Comparison of ENCODE assay signal across 17 cellular contexts in the genomic region with DNA sequence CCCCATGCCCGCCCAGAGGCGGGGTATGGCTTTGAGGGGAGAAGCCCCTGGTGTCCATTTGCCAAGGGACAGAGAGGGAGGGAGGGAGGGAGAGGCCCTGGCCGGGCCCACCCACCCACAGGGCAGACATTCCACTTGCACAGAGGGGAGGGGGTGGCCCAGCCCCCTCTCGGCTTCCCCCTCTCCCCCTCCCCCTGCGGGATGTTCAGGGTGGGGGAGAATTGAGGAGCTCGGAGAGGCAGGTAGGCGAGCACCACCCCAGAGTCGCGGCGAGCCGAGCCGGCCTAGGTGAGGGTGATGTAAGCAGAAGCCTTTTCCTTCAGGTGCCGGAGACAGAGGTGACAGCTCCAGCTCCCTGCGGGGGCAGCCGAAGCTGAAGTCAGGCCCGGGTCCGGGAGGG. TPM values are rescaled to one million over a fixed set of nuclear protein-coding genes. Genes with fewer than 3 reads are reported as not detected.
DNase-seq lines count a peak whose midpoint lies in the region; TF ChIP-seq lines count a peak whose summit lies in the region.
"Had no signal": no experiment of that assay in that cellular context is flagged by ENCODE, and none has a peak within 500 bp of the region (broad histone marks: within the 10 kb centered on the region; RNA-seq: fewer than 3 reads in every experiment).

No MANE protein-coding gene starts in this region.

- H4K8ac ChIP-seq in neuronal stem cell (ENCODE audit: low read depth, low read length): no peak overlapping the region

- no peaks in the 10 kb centered on the region for H3K36me3 ChIP-seq in HUES6 (ENCODE audit: control insufficient read depth, insufficient read depth, low read length)
- peaks cover 6 to 32% of the 10 kb centered on the region in 2 donors for H3K36me3 ChIP-seq in neuronal stem cell (replicated peaks in 1 of 2; ENCODE audit: control insufficient read depth in 2 of 2, insufficient read depth in 2 of 2, low read length in 2 of 2)
- H3K36me3 ChIP-seq in spleen: peaks cover 0 to 18% (median 4%) of the 10 kb centered on the region in 6 donors

- H3K79me1 ChIP-seq in neuronal stem cell (ENCODE audit: low read depth, low read length): peaks cover 6% of the 10 kb centered on the region

- peak overlapping the region; percentile 81 for H2AK5ac ChIP-seq in neuronal stem cell (ENCODE audit: low read depth, low read length)

- H3K4me1 Mint-ChIP-seq in brain: peaks cover 81% of the 10 kb centered on the region

- H3K27me3 ChIP-seq in HUES6 (ENCODE audit: control insufficient read depth, insufficient read depth, low read length) (peaks cover 20% of the 10 kb centered on the region), neuronal stem cell (ENCODE audit: control insufficient read depth in 3 of 3, insufficient read depth in 3 of 3, low read depth in 1 of 3, low read length in 3 of 3) (no peaks in the 10 kb centered on the region), spleen (replicated peaks in 1 of 7) (peaks cover 8 to 95% (median 51%) of the 10 kb centered on the region in 7 donors)
- H3K27me3 ChIP-seq: SJSA1 had no signal

- peaks cover 24% of the 10 kb centered on the region for H3K4me1 ChIP-seq in HUES6 (ENCODE audit: control insufficient read depth, insufficient read depth, low read length)
- H3K4me1 ChIP-seq in neuronal stem cell (ENCODE audit: control insufficient read depth in 2 of 2, insufficient read depth in 1 of 2, low read depth in 1 of 2, low read length in 2 of 2): peaks cover 26 to 37% of the 10 kb centered on the region in 2 donors
- peaks cover 8 to 48% (median 25%) of the 10 kb centered on the region in 6 donors for H3K4me1 ChIP-seq in spleen

- H3K4ac ChIP-seq in neuronal stem cell (ENCODE audit: low read length): no peak overlapping the region

- peak overlapping the region; percentile 72 for H2BK120ac ChIP-seq in neuronal stem cell (ENCODE audit: low read depth, low read length)

- no peaks in the 10 kb centered on the region for H3K9me3 Mint-ChIP-seq in brain

- no peak overlapping the region for H2BK5ac ChIP-seq in neuronal stem cell (ENCODE audit: low read length)

- no peak overlapping the region for H3K4me2 ChIP-seq in neuronal stem cell (ENCODE audit: insufficient read depth, low read length, poor library complexity, severe bottlenecking)

- H3K36me3 Mint-ChIP-seq in brain: peaks cover 24% of the 10 kb centered on the region

- intact Hi-C loops in spleen (cut with DNase I; ENCODE audit: low total_unique reads): no loop called here

- no peak for TF ChIP-seq CTCF in brain (conservative IDR thresholded peaks at IDR 0.05)
- TF ChIP-seq CTCF in spleen (IDR thresholded peaks at IDR 0.05 in 8 of 11, conservative IDR thresholded peaks at IDR 0.05 in 3 of 11): no peak

- H3K9ac ChIP-seq in HUES6 (ENCODE audit: low read length): no peak overlapping the region
- peak overlapping the region; percentile 3 for H3K9ac ChIP-seq in neuronal stem cell (ENCODE audit: low read depth, low read length, poor library complexity)
- H3K9ac ChIP-seq: BLaER1 had no signal

- no peak overlapping the region for H2BK12ac ChIP-seq in neuronal stem cell (ENCODE audit: low read length)

- H3K18ac ChIP-seq in neuronal stem cell (ENCODE audit: low read length): peak overlapping the region; percentile 70

- no peaks in the 10 kb centered on the region for H3K9me3 ChIP-seq in HUES6 (ENCODE audit: control insufficient read depth, insufficient read depth, low read depth, low read length)
- no peaks in the 10 kb centered on the region for H3K9me3 ChIP-seq in iPS-18c (ENCODE audit: control insufficient read depth, insufficient read depth, low read length)
- no peaks in the 10 kb centered on the region for H3K9me3 ChIP-seq in neuronal stem cell (replicated peaks in 1 of 2; ENCODE audit: control insufficient read depth in 2 of 2, insufficient read depth in 1 of 2, low read depth in 1 of 2, low read length in 2 of 2)
- no peaks in the 10 kb centered on the region for H3K9me3 ChIP-seq in spleen
- H3K9me3 ChIP-seq: BLaER1, SJSA1 had no signal

- H3K4me3 Mint-ChIP-seq in brain: peak overlapping the region in 3 of 5 experiments; percentile 45 to 73 (median 57)
- H3K4me3 Mint-ChIP-seq: CD8-positive, alpha-beta memory T cell had no signal

- no peak overlapping the region for H3K27ac ChIP-seq in HUES6 (ENCODE audit: low read depth, low read length)
- H3K27ac ChIP-seq in neuronal stem cell (replicated peaks; ENCODE audit: low read length): no peak overlapping the region
- H3K27ac ChIP-seq in spleen: no peak overlapping the region
- H3K27ac ChIP-seq: BLaER1, SJSA1 had no signal

- DNase-seq in neuronal stem cell (ENCODE audit: low spot score) (peak; percentile 29), GOT3 (lab: John Stamatoyannopoulos, UW) (no peak), AG08396 (ENCODE audit: low spot score) (no peak), spleen (no peak)
- DNase-seq: CD8-positive, alpha-beta memory T cell; NCI-H1436 treated with DMSO at 0.1 percent for 48 hours; NCI-H2081 treated with DMSO at 0.1 percent for 48 hours; NK-92 treated with Interleukin-12 subunit alpha and Interleukin-12 subunit beta, amount 100 ng/mL, for 24 hours; OCI-M1 had no signal

- no peak for TF ChIP-seq POLR2A in spleen (IDR thresholded peaks at IDR 0.05)

- H2BK15ac ChIP-seq in neuronal stem cell (ENCODE audit: low read length): peak overlapping the region; percentile 78

- no peak overlapping the region for H4K91ac ChIP-seq in neuronal stem cell (ENCODE audit: low read depth, low read length, poor library complexity)

- H3K27me3 Mint-ChIP-seq in brain: peaks cover 9% of the 10 kb centered on the region

- no peak overlapping the region for H2AFZ ChIP-seq in neuronal stem cell (ENCODE audit: low read length)

- peak overlapping the region; percentile 68 for H3K4me3 ChIP-seq in HUES6 (ENCODE audit: low read depth, low read length)
- H3K4me3 ChIP-seq in iPS-18c (ENCODE audit: insufficient read depth, low read depth, low read length): peak overlapping the region; percentile 24; the same call in 1 of the 2 replicates
- no peak overlapping the region for H3K4me3 ChIP-seq in neuronal stem cell (ENCODE audit: low read length in 2 of 2)
- H3K4me3 ChIP-seq in spleen: no peak overlapping the region
- H3K4me3 ChIP-seq: K562, SJSA1 had no signal

- peak overlapping the region in 3 of 5 experiments; percentile 41 to 95 (median 90) for H3K27ac Mint-ChIP-seq in brain
- H3K27ac Mint-ChIP-seq: CD8-positive, alpha-beta memory T cell had no signal

- H3K14ac ChIP-seq in neuronal stem cell (ENCODE audit: low read length): no peak overlapping the region

- no CpG with 5 or more reads among the region's 17 CpGs for WGBS in neuronal stem cell (ENCODE audit: extremely low coverage in 2 of 2, insufficient read length in 2 of 2, insufficient replicate concordance in 1 of 2), 2 donors
- WGBS in spleen, 5 donors: 15 to 53% (median 36%) methylated on average over 3 to 17 of the region's 17 CpGs

- H3K23ac ChIP-seq in neuronal stem cell (ENCODE audit: low read depth, low read length, poor library complexity): no peak overlapping the region

RNA-seq across cellular contexts. Expression of gene DPF1, which starts 12.2 kb away (rescaled TPM):
- polyA plus RNA-seq in brain (ENCODE audit: insufficient read depth, low read depth, low replicate concordance) (18.3 TPM), spleen (under 1 TPM; 0.04 to 0.06 (median 0.06) TPM)
- polyA plus RNA-seq in neuronal stem cell (2013, experiment 1 of 2): 8.0 TPM
- polyA plus RNA-seq in neuronal stem cell (2013, experiment 2 of 2): 7.2 TPM
- not detected for total RNA-seq in spleen
- polyA plus RNA-seq: CD8-positive, alpha-beta memory T cell had no signal

RNA-seq across cellular contexts. Expression of gene PPP1R14A, which starts 44.4 kb away (rescaled TPM):
- 145 TPM for polyA plus RNA-seq in brain (ENCODE audit: insufficient read depth, low read depth, low replicate concordance)
- 8.9 TPM for polyA plus RNA-seq in neuronal stem cell (2013, experiment 1 of 2)
- 8.3 TPM for polyA plus RNA-seq in neuronal stem cell (2013, experiment 2 of 2)
- total RNA-seq in spleen: 100 to 1,000 TPM in 2 of 7 donors, 10 to 100 TPM in 5; 26.1 to 102 (median 54.5) TPM
- polyA plus RNA-seq in spleen: 100 to 1,000 TPM in 1 of 3 donors, 10 to 100 TPM in 2; 66.7 to 145 (median 97.2) TPM
- total RNA-seq: Daoy, HT1080, SJSA1 had no signal
- polyA plus RNA-seq: CD8-positive, alpha-beta memory T cell had no signal

RNA-seq across cellular contexts. Expression of gene SPINT2, which starts 52.6 kb away (rescaled TPM):
- 385 TPM for polyA plus RNA-seq in brain (ENCODE audit: insufficient read depth, low read depth, low replicate concordance)
- 42.1 TPM for polyA plus RNA-seq in neuronal stem cell (2013, experiment 1 of 2)
- 42.3 TPM for polyA plus RNA-seq in neuronal stem cell (2013, experiment 2 of 2)
- 10 to 100 TPM; 41.2 to 87.8 (median 59.5) TPM for total RNA-seq in spleen
- 10 to 100 TPM; 63.2 to 82.9 (median 65.6) TPM for polyA plus RNA-seq in spleen
- total RNA-seq: SJSA1 had no signal

Comparison
In these comparisons a context has a peak if more than half of its experiments do, and no peak if none do; other contexts are left out.
1. H3K4me3 ChIP-seq: peak in HUES6 (single experiment) and iPS-18c (single experiment); none in neuronal stem cell (0 of 2) and spleen (0 of 8).
2. RNA of gene DPF1, which starts 12.2 kb away (polyA plus RNA-seq): 18.3 TPM in brain (single experiment); 0.04 to 0.06 TPM in spleen; every median in the first group is over 10 times any median in the second.